ENCODE assay signal across 1 cellular context in genomic region chr9:104093162-104093561, GRCh38.
TF ChIP-seq lines count a peak whose summit lies in the region.

No MANE protein-coding gene starts in this region.

TF ChIP-seq in HEK293, 187 proteins besides CTCF, POLR2A, EP300 and RAD21 (continued from another document):
- TF ChIP-seq PRDM2 (tag by site-specific recombination; IDR thresholded peaks at IDR 0.05; ENCODE audit: borderline replicate concordance) (no peak), ZNF510 (tag by site-specific recombination; IDR thresholded peaks at IDR 0.05; ENCODE audit: insufficient replicate concordance) (no peak)
